In the genomic region with DNA sequence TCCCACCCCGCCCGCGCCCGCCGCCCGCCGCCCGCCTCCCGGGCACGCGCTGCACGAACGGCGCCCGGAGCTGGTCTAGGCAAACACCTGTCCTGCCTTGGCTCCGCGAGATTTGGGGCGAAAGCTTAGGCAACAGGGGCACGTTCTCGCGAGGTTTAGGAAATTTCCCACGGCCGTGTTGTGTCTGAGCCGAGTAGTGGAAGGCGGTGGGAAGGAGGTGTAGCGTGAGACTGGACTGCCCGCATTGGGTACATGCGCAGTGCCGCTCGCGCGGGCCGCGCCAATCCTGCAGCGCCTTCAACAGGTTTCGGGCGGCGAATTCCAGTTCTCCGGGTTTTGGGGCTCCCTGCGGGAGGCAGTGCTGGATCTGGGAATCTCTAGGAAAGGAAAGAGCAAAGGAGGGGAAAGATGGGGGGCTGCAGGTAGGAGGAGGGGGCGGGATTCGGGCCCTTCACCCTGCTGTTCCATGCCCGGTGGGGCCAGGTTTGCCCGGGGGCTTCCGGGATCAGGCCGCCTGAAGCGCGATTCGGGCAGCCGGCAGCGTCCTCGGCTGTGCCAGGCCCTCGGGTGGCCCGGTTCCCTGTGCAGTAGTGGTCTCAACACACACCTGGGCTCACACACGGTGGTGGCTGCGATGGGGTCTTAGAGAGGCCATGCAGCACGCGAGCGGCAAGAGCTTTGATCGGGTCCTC, we compare ENCODE assay signal across 1 cellular context.
TF ChIP-seq lines count a peak whose summit lies in the region.

No MANE protein-coding gene starts in this region.

TF ChIP-seq in HEK293, 187 proteins besides CTCF, POLR2A, EP300 and RAD21 (continued from another document):
- TF ChIP-seq, protein P1, sequence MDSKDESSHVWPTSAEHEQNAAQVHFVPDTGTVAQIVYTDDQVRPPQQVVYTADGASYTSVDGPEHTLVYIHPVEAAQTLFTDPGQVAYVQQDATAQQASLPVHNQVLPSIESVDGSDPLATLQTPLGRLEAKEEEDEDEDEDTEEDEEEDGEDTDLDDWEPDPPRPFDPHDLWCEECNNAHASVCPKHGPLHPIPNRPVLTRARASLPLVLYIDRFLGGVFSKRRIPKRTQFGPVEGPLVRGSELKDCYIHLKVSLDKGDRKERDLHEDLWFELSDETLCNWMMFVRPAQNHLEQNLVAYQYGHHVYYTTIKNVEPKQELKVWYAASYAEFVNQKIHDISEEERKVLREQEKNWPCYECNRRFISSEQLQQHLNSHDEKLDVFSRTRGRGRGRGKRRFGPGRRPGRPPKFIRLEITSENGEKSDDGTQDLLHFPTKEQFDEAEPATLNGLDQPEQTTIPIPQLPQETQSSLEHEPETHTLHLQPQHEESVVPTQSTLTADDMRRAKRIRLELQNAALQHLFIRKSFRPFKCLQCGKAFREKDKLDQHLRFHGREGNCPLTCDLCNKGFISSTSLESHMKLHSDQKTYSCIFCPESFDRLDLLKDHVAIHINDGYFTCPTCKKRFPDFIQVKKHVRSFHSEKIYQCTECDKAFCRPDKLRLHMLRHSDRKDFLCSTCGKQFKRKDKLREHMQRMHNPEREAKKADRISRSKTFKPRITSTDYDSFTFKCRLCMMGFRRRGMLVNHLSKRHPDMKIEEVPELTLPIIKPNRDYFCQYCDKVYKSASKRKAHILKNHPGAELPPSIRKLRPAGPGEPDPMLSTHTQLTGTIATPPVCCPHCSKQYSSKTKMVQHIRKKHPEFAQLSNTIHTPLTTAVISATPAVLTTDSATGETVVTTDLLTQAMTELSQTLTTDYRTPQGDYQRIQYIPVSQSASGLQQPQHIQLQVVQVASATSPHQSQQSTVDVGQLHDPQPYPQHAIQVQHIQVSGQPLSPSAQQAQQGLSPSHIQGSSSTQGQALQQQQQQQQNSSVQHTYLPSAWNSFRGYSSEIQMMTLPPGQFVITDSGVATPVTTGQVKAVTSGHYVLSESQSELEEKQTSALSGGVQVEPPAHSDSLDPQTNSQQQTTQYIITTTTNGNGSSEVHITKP (tag by site-specific recombination; IDR thresholded peaks at IDR 0.05), result peak; percentile 79
- TF ChIP-seq ZNF2 (tag by site-specific recombination; IDR thresholded peaks at IDR 0.05), result peak; percentile 33; the same call in 1 of the 2 replicates
- TF ChIP-seq ZBTB8A (tag by site-specific recombination; IDR thresholded peaks at IDR 0.05), result peak; percentile 94
- TF ChIP-seq BCL11A (tag by site-specific recombination; IDR thresholded peaks at IDR 0.05; ENCODE audit: low read depth), result no peak
- TF ChIP-seq ZIC2 (tag by site-specific recombination; IDR thresholded peaks at IDR 0.05), result peak; percentile 54
- TF ChIP-seq ZNF24 (tag by site-specific recombination; IDR thresholded peaks at IDR 0.05), result no peak
- 0 out of 2 replicates have a peak, but pooled peaks have one; percentile 12 for TF ChIP-seq ZNF561 (tag by site-specific recombination; IDR thresholded peaks at IDR 0.05; ENCODE audit: borderline replicate concordance)
- TF ChIP-seq KLF16 (tag by site-specific recombination; IDR thresholded peaks at IDR 0.05), result peak; percentile 62
- TF ChIP-seq ZFP69B (tag by site-specific recombination; IDR thresholded peaks at IDR 0.05), result peak; percentile 51; the same call in 1 of the 2 replicates
- peak; percentile 63 for TF ChIP-seq SP3 (tag by site-specific recombination; IDR thresholded peaks at IDR 0.05)
- TF ChIP-seq ZNF596 (tag by site-specific recombination; IDR thresholded peaks at IDR 0.05), result no peak
- TF ChIP-seq, protein P2, sequence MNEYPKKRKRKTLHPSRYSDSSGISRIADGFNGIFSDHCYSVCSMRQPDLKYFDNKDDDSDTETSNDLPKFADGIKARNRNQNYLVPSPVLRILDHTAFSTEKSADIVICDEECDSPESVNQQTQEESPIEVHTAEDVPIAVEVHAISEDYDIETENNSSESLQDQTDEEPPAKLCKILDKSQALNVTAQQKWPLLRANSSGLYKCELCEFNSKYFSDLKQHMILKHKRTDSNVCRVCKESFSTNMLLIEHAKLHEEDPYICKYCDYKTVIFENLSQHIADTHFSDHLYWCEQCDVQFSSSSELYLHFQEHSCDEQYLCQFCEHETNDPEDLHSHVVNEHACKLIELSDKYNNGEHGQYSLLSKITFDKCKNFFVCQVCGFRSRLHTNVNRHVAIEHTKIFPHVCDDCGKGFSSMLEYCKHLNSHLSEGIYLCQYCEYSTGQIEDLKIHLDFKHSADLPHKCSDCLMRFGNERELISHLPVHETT (tag by site-specific recombination; IDR thresholded peaks at IDR 0.05), result 0 out of 2 replicates have a peak, but pooled peaks have one; percentile 22
- TF ChIP-seq, protein P3, sequence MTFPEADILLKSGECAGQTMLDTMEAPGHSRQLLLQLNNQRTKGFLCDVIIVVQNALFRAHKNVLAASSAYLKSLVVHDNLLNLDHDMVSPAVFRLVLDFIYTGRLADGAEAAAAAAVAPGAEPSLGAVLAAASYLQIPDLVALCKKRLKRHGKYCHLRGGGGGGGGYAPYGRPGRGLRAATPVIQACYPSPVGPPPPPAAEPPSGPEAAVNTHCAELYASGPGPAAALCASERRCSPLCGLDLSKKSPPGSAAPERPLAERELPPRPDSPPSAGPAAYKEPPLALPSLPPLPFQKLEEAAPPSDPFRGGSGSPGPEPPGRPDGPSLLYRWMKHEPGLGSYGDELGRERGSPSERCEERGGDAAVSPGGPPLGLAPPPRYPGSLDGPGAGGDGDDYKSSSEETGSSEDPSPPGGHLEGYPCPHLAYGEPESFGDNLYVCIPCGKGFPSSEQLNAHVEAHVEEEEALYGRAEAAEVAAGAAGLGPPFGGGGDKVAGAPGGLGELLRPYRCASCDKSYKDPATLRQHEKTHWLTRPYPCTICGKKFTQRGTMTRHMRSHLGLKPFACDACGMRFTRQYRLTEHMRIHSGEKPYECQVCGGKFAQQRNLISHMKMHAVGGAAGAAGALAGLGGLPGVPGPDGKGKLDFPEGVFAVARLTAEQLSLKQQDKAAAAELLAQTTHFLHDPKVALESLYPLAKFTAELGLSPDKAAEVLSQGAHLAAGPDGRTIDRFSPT (tag by site-specific recombination; IDR thresholded peaks at IDR 0.05), result peak; percentile 69; the same call in 1 of the 2 replicates
- TF ChIP-seq ZNF530 (tag by site-specific recombination; IDR thresholded peaks at IDR 0.05; ENCODE audit: low read depth), result no peak
- peak; percentile 77 for TF ChIP-seq ZEB2 (tag by site-specific recombination; IDR thresholded peaks at IDR 0.05)
- TF ChIP-seq, protein P4, sequence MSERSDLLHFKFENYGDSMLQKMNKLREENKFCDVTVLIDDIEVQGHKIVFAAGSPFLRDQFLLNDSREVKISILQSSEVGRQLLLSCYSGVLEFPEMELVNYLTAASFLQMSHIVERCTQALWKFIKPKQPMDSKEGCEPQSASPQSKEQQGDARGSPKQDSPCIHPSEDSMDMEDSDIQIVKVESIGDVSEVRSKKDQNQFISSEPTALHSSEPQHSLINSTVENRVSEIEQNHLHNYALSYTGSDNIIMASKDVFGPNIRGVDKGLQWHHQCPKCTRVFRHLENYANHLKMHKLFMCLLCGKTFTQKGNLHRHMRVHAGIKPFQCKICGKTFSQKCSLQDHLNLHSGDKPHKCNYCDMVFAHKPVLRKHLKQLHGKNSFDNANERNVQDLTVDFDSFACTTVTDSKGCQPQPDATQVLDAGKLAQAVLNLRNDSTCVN (tag by site-specific recombination; optimal IDR thresholded peaks at IDR 0.05), result peak; percentile 85
- peak; percentile 86 for TF ChIP-seq ZNF341 (tag by site-specific recombination; IDR thresholded peaks at IDR 0.05; ENCODE audit: low read depth)
- TF ChIP-seq ZNF777 (tag by site-specific recombination; IDR thresholded peaks at IDR 0.05; ENCODE audit: borderline replicate concordance), result no peak; the same call in 1 of the 2 replicates
- TF ChIP-seq ZNF366 (tag by site-specific recombination; conservative IDR thresholded peaks at IDR 0.05), result peak; percentile 81
- no peak for TF ChIP-seq ZNF571 (tag by site-specific recombination; IDR thresholded peaks at IDR 0.05)
- TF ChIP-seq SCRT2 (tag by site-specific recombination; IDR thresholded peaks at IDR 0.05), result peak; percentile 100
- TF ChIP-seq, protein P5, sequence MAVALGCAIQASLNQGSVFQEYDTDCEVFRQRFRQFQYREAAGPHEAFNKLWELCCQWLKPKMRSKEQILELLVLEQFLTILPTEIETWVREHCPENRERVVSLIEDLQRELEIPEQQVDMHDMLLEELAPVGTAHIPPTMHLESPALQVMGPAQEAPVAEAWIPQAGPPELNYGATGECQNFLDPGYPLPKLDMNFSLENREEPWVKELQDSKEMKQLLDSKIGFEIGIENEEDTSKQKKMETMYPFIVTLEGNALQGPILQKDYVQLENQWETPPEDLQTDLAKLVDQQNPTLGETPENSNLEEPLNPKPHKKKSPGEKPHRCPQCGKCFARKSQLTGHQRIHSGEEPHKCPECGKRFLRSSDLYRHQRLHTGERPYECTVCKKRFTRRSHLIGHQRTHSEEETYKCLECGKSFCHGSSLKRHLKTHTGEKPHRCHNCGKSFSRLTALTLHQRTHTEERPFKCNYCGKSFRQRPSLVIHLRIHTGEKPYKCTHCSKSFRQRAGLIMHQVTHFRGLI (tag by site-specific recombination; IDR thresholded peaks at IDR 0.05), result no peak
- TF ChIP-seq SCRT1 (tag by site-specific recombination; IDR thresholded peaks at IDR 0.05; ENCODE audit: borderline replicate concordance), result peak; percentile 99
- TF ChIP-seq, protein P6, sequence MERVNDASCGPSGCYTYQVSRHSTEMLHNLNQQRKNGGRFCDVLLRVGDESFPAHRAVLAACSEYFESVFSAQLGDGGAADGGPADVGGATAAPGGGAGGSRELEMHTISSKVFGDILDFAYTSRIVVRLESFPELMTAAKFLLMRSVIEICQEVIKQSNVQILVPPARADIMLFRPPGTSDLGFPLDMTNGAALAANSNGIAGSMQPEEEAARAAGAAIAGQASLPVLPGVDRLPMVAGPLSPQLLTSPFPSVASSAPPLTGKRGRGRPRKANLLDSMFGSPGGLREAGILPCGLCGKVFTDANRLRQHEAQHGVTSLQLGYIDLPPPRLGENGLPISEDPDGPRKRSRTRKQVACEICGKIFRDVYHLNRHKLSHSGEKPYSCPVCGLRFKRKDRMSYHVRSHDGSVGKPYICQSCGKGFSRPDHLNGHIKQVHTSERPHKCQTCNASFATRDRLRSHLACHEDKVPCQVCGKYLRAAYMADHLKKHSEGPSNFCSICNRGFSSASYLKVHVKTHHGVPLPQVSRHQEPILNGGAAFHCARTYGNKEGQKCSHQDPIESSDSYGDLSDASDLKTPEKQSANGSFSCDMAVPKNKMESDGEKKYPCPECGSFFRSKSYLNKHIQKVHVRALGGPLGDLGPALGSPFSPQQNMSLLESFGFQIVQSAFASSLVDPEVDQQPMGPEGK (tag by site-specific recombination; IDR thresholded peaks at IDR 0.05), result peak; percentile 35
- TF ChIP-seq ZNF10 (tag by site-specific recombination; IDR thresholded peaks at IDR 0.05), result peak; percentile 75
- TF ChIP-seq ZNF629 (tag by site-specific recombination; IDR thresholded peaks at IDR 0.05), result 0 out of 2 replicates have a peak, but pooled peaks have one; percentile 28
- TF ChIP-seq ZBTB48 (tag by site-specific recombination; IDR thresholded peaks at IDR 0.05), result no peak
TF ChIP-seq in HEK293: peak in this region for 33.
